38 cellular contexts compared by ENCODE assay signal in genomic region chr1:218986816-218987215, GRCh38.
"Had no signal": no experiment of that assay in that cellular context is flagged by ENCODE, and none has a peak within 500 bp of the region (broad histone marks: within the 10 kb centered on the region; RNA-seq: fewer than 3 reads in every experiment).

No MANE protein-coding gene starts in this region.

- FAIRE-seq: bronchial epithelial cell had no signal

- H3K27ac ChIP-seq: ascending aorta, cardiac muscle cell, WERI-Rb-1 had no signal

- H3K9me3 Mint-ChIP-seq: activated CD4-positive, alpha-beta T cell treated with anti-CD3 and anti-CD28 coated beads, Interleukin-2, amount 10 ng/mL, durations not matched to agents 24 days and 14 days; activated naive CD4-positive, alpha-beta T cell treated with anti-CD3 and anti-CD28 coated beads, Interleukin-2, amount 10 ng/mL, durations not matched to agents 7 days and 5 days; activated naive CD8-positive, alpha-beta T cell treated with anti-CD3 and anti-CD28 coated beads, Interleukin-2, amount 10 ng/mL, durations not matched to agents 7 days and 5 days; activated T-helper 1 cell treated with anti-CD3 and anti-CD28 coated beads, Interleukin-12 subunit alpha, Interleukin-12 subunit beta, Interleukin-2, Interleukin-4 antibody, amounts not matched to agents 30 ng/mL and 10 ng/mL and 1 ng/mL, durations not matched to agents 14 hours and 24 hours and 36 hours; activated T-helper 17 cell treated with anti-CD3 and anti-CD28 coated beads, Interleukin-2, amount 50 U/mL, for 72 hours; central memory CD8-positive, alpha-beta T cell; T-helper 1 cell treated with Interleukin-12 subunit alpha and Interleukin-12 subunit beta and Interleukin-4 antibody, amounts not matched to agents 30 μg/mL and 1 μg/mL, for 36 hours; T-helper 2 cell treated with Interferon-gamma antibody and Interleukin-4, amounts not matched to agents 5 μg/mL and 100 μg/mL, for 36 hours had no signal

- H3K27me3 ChIP-seq: ascending aorta, cardiac muscle cell had no signal

- H3K36me3 Mint-ChIP-seq: activated CD4-positive, alpha-beta memory T cell treated with anti-CD3 and anti-CD28 coated beads for 36 hours; activated naive CD4-positive, alpha-beta T cell treated with anti-CD3 and anti-CD28 coated beads, Interleukin-2, amount 10 ng/mL, durations not matched to agents 7 days and 5 days; activated naive CD4-positive, alpha-beta T cell treated with anti-CD3 and anti-CD28 coated beads, Interleukin-2, amount 50 U/mL, for 24 hours; activated naive CD8-positive, alpha-beta T cell; activated naive CD8-positive, alpha-beta T cell treated with anti-CD3 and anti-CD28 coated beads, Interleukin-2, amount 10 ng/mL, durations not matched to agents 7 days and 5 days; brain had no signal

- H3K9me3 ChIP-seq: ascending aorta had no signal

- H3K27me3 Mint-ChIP-seq: activated B cell treated with CpG ODN at 0.5 μM for 24 hours; activated CD4-positive, alpha-beta memory T cell treated with anti-CD3 and anti-CD28 coated beads for 36 hours; activated CD4-positive, alpha-beta T cell treated with anti-CD3 and anti-CD28 coated beads, Interleukin-2, amount 10 ng/mL, durations not matched to agents 24 days and 14 days; activated CD8-positive, alpha-beta T cell treated with anti-CD3 and anti-CD28 coated beads for 36 hours; activated naive CD4-positive, alpha-beta T cell treated with anti-CD3 and anti-CD28 coated beads, Interleukin-2, amount 10 ng/mL, durations not matched to agents 7 days and 5 days; activated naive CD4-positive, alpha-beta T cell treated with anti-CD3 and anti-CD28 coated beads, Interleukin-2, amount 50 U/mL, for 24 hours; activated naive CD8-positive, alpha-beta T cell; activated naive CD8-positive, alpha-beta T cell treated with anti-CD3 and anti-CD28 coated beads, Interleukin-2, amount 10 ng/mL, durations not matched to agents 7 days and 5 days; activated naive CD8-positive, alpha-beta T cell treated with anti-CD3 and anti-CD28 coated beads, Interleukin-2, amount 50 U/mL, for 24 hours; activated T-helper 17 cell treated with anti-CD3 and anti-CD28 coated beads, Interleukin-2, amount 50 U/mL, for 72 hours; central memory CD8-positive, alpha-beta T cell had no signal

- H3K4me3 ChIP-seq: ascending aorta, cardiac muscle cell had no signal

- H3K4me1 ChIP-seq: ascending aorta had no signal

- H3K36me3 ChIP-seq: ascending aorta, cardiac muscle cell, WERI-Rb-1 had no signal

- ATAC-seq: activated CD8-positive, alpha-beta T cell treated with anti-CD3 and anti-CD28 coated beads for 36 hours; activated naive CD8-positive, alpha-beta T cell treated with anti-CD3 and anti-CD28 coated beads, Interleukin-2, amount 50 U/mL, for 24 hours; activated T-cell treated with anti-CD3 and anti-CD28 coated beads, Interleukin-2, amount 50 U/mL, for 4 hours; activated T-cell treated with anti-CD3 and anti-CD28 coated beads, Interleukin-2, amount 50 U/mL, for 72 hours; activated T-helper 17 cell treated with anti-CD3 and anti-CD28 coated beads, Interleukin-2, amount 50 U/mL, for 72 hours had no signal

- H3K4me3 Mint-ChIP-seq: activated B cell treated with CpG ODN at 0.5 μM for 24 hours; activated CD4-positive, alpha-beta memory T cell treated with anti-CD3 and anti-CD28 coated beads for 36 hours; activated CD4-positive, alpha-beta T cell treated with anti-CD3 and anti-CD28 coated beads, Interleukin-2, amount 10 ng/mL, durations not matched to agents 24 days and 14 days; activated CD8-positive, alpha-beta T cell treated with anti-CD3 and anti-CD28 coated beads for 36 hours; activated naive CD4-positive, alpha-beta T cell treated with anti-CD3 and anti-CD28 coated beads, Interleukin-2, amount 10 ng/mL, durations not matched to agents 7 days and 5 days; activated naive CD4-positive, alpha-beta T cell treated with anti-CD3 and anti-CD28 coated beads, Interleukin-2, amount 50 U/mL, for 24 hours; activated naive CD8-positive, alpha-beta T cell; activated naive CD8-positive, alpha-beta T cell treated with anti-CD3 and anti-CD28 coated beads, Interleukin-2, amount 10 ng/mL, durations not matched to agents 7 days and 5 days; activated naive CD8-positive, alpha-beta T cell treated with anti-CD3 and anti-CD28 coated beads, Interleukin-2, amount 50 U/mL, for 24 hours; activated T-cell treated with anti-CD3 and anti-CD28 coated beads, Interleukin-2, amount 50 U/mL, for 4 hours; activated T-cell treated with anti-CD3 and anti-CD28 coated beads, Interleukin-2, amount 50 U/mL, for 72 hours; activated T-helper 1 cell treated with anti-CD3 and anti-CD28 coated beads, Interleukin-12 subunit alpha, Interleukin-12 subunit beta, Interleukin-2, Interleukin-4 antibody, amounts not matched to agents 30 ng/mL and 10 ng/mL and 1 ng/mL, durations not matched to agents 14 hours and 24 hours and 36 hours; activated T-helper 17 cell treated with anti-CD3 and anti-CD28 coated beads, Interleukin-2, amount 50 U/mL, for 72 hours; brain; central memory CD8-positive, alpha-beta T cell; T-helper 1 cell treated with Interleukin-12 subunit alpha and Interleukin-12 subunit beta and Interleukin-4 antibody, amounts not matched to agents 30 μg/mL and 1 μg/mL, for 36 hours; T-helper 2 cell treated with Interferon-gamma antibody and Interleukin-4, amounts not matched to agents 5 μg/mL and 100 μg/mL, for 36 hours had no signal

- H3K4me1 Mint-ChIP-seq: activated B cell treated with CpG ODN at 0.5 μM for 24 hours; activated CD4-positive, alpha-beta T cell treated with anti-CD3 and anti-CD28 coated beads, Interleukin-2, amount 10 ng/mL, durations not matched to agents 24 days and 14 days; activated naive CD4-positive, alpha-beta T cell treated with anti-CD3 and anti-CD28 coated beads, Interleukin-2, amount 10 ng/mL, durations not matched to agents 7 days and 5 days; activated naive CD4-positive, alpha-beta T cell treated with anti-CD3 and anti-CD28 coated beads, Interleukin-2, amount 50 U/mL, for 24 hours; activated naive CD8-positive, alpha-beta T cell treated with anti-CD3 and anti-CD28 coated beads, Interleukin-2, amount 10 ng/mL, durations not matched to agents 7 days and 5 days; activated naive CD8-positive, alpha-beta T cell treated with anti-CD3 and anti-CD28 coated beads, Interleukin-2, amount 50 U/mL, for 24 hours; activated T-helper 17 cell treated with anti-CD3 and anti-CD28 coated beads, Interleukin-2, amount 50 U/mL, for 72 hours; central memory CD8-positive, alpha-beta T cell had no signal

- H3K27ac Mint-ChIP-seq: activated B cell treated with CpG ODN at 0.5 μM for 24 hours; activated CD4-positive, alpha-beta memory T cell treated with anti-CD3 and anti-CD28 coated beads for 36 hours; activated CD4-positive, alpha-beta T cell treated with anti-CD3 and anti-CD28 coated beads, Interleukin-2, amount 10 ng/mL, durations not matched to agents 24 days and 14 days; activated CD8-positive, alpha-beta T cell treated with anti-CD3 and anti-CD28 coated beads for 36 hours; activated naive CD4-positive, alpha-beta T cell treated with anti-CD3 and anti-CD28 coated beads, Interleukin-2, amount 10 ng/mL, durations not matched to agents 7 days and 5 days; activated naive CD4-positive, alpha-beta T cell treated with anti-CD3 and anti-CD28 coated beads, Interleukin-2, amount 50 U/mL, for 24 hours; activated naive CD8-positive, alpha-beta T cell; activated naive CD8-positive, alpha-beta T cell treated with anti-CD3 and anti-CD28 coated beads, Interleukin-2, amount 10 ng/mL, durations not matched to agents 7 days and 5 days; activated naive CD8-positive, alpha-beta T cell treated with anti-CD3 and anti-CD28 coated beads, Interleukin-2, amount 50 U/mL, for 24 hours; activated T-cell treated with anti-CD3 and anti-CD28 coated beads, Interleukin-2, amount 50 U/mL, for 72 hours; activated T-helper 1 cell treated with anti-CD3 and anti-CD28 coated beads, Interleukin-12 subunit alpha, Interleukin-12 subunit beta, Interleukin-2, Interleukin-4 antibody, amounts not matched to agents 30 ng/mL and 10 ng/mL and 1 ng/mL, durations not matched to agents 14 hours and 24 hours and 36 hours; activated T-helper 17 cell treated with anti-CD3 and anti-CD28 coated beads, Interleukin-2, amount 50 U/mL, for 72 hours; brain; T-helper 1 cell treated with Interleukin-12 subunit alpha and Interleukin-12 subunit beta and Interleukin-4 antibody, amounts not matched to agents 30 μg/mL and 1 μg/mL, for 36 hours; T-helper 2 cell treated with Interferon-gamma antibody and Interleukin-4, amounts not matched to agents 5 μg/mL and 100 μg/mL, for 36 hours had no signal

- DNase-seq: activated B cell treated with CpG ODN at 0.5 μM for 24 hours; activated CD4-positive, alpha-beta memory T cell treated with anti-CD3 and anti-CD28 coated beads for 36 hours; activated CD4-positive, alpha-beta T cell treated with anti-CD3 and anti-CD28 coated beads for 4 hours; activated CD4-positive, alpha-beta T cell treated with anti-CD3 and anti-CD28 coated beads, Interleukin-2, amount 10 ng/mL, durations not matched to agents 24 days and 14 days; activated CD4-positive, alpha-beta T cell treated with anti-CD3 and anti-CD28 coated beads, Interleukin-2, amount 50 U/mL, for 1 hour; activated CD4-positive, alpha-beta T cell treated with anti-CD3 and anti-CD28 coated beads, Interleukin-2, amount 50 U/mL, for 4 hours; activated CD4-positive, CD25-positive, alpha-beta regulatory T cell treated with anti-CD3 and anti-CD28 coated beads, Interleukin-2, amount 50 U/mL, for 72 hours; activated CD8-positive, alpha-beta memory T cell treated with anti-CD3 and anti-CD28 coated beads, Interleukin-2, amount 50 U/mL, for 4 hours; activated CD8-positive, alpha-beta T cell treated with anti-CD3 and anti-CD28 coated beads for 36 hours; activated effector memory CD4-positive, alpha-beta T cell treated with Interleukin-2 at 50 U/mL for 16 hours; activated gamma-delta T cell; activated naive CD4-positive, alpha-beta T cell treated with anti-CD3 and anti-CD28 coated beads, Interleukin-2, amount 10 ng/mL, durations not matched to agents 7 days and 5 days; activated naive CD4-positive, alpha-beta T cell treated with Interleukin-2 at 50 U/mL for 16 hours; activated naive CD8-positive, alpha-beta T cell treated with anti-CD3 and anti-CD28 coated beads, Interleukin-2, amount 10 ng/mL, durations not matched to agents 7 days and 5 days; activated naive CD8-positive, alpha-beta T cell treated with anti-CD3 and anti-CD28 coated beads, Interleukin-2, amount 50 U/mL, for 24 hours; activated T-cell treated with anti-CD3 and anti-CD28 coated beads for 4 hours; activated T-cell treated with anti-CD3 and anti-CD28 coated beads, Interleukin-2, amount 50 U/mL, for 1 hour; activated T-cell treated with anti-CD3 and anti-CD28 coated beads, Interleukin-2, amount 50 U/mL, for 4 hours; activated T-cell treated with anti-CD3 and anti-CD28 coated beads, Interleukin-2, amount 50 U/mL, for 72 hours; amygdala; anterior cingulate cortex; caudate nucleus; cerebellar nuclear complex; T-helper 1 cell; T-helper 2 cell; T-helper 9 cell; WERI-Rb-1 had no signal
